Comparison of ENCODE assay signal across 1 cellular context in genomic region chr1:18641005-18641941, GRCh38.
TF ChIP-seq lines count a peak whose summit lies in the region.

No MANE protein-coding gene starts in this region.

TF ChIP-seq in HEK293, 187 proteins besides CTCF, POLR2A, EP300 and RAD21 (continued from another document):
- TF ChIP-seq, protein P1, sequence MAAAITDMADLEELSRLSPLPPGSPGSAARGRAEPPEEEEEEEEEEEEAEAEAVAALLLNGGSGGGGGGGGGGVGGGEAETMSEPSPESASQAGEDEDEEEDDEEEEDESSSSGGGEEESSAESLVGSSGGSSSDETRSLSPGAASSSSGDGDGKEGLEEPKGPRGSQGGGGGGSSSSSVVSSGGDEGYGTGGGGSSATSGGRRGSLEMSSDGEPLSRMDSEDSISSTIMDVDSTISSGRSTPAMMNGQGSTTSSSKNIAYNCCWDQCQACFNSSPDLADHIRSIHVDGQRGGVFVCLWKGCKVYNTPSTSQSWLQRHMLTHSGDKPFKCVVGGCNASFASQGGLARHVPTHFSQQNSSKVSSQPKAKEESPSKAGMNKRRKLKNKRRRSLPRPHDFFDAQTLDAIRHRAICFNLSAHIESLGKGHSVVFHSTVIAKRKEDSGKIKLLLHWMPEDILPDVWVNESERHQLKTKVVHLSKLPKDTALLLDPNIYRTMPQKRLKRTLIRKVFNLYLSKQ (tag by site-specific recombination; IDR thresholded peaks at IDR 0.05; ENCODE audit: borderline replicate concordance) = no peak
- TF ChIP-seq ZNF768 (tag by site-specific recombination; IDR thresholded peaks at IDR 0.05) = no peak
- no peak for TF ChIP-seq ZNF521 (tag by site-specific recombination; IDR thresholded peaks at IDR 0.05)
- TF ChIP-seq, protein P2, sequence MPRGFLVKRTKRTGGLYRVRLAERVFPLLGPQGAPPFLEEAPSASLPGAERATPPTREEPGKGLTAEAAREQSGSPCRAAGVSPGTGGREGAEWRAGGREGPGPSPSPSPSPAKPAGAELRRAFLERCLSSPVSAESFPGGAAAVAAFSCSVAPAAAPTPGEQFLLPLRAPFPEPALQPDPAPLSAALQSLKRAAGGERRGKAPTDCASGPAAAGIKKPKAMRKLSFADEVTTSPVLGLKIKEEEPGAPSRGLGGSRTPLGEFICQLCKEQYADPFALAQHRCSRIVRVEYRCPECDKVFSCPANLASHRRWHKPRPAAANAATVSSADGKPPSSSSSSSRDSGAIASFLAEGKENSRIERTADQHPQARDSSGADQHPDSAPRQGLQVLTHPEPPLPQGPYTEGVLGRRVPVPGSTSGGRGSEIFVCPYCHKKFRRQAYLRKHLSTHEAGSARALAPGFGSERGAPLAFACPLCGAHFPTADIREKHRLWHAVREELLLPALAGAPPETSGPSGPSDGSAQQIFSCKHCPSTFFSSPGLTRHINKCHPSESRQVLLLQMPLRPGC (tag by site-specific recombination; IDR thresholded peaks at IDR 0.05) = no peak
- peak; percentile 65; the same call in 1 of the 2 replicates for TF ChIP-seq SP7 (tag by site-specific recombination; IDR thresholded peaks at IDR 0.05)
- no peak for TF ChIP-seq ZNF266 (tag by site-specific recombination; IDR thresholded peaks at IDR 0.05; ENCODE audit: low read depth)
- no peak for TF ChIP-seq BCL11A (tag by site-specific recombination; IDR thresholded peaks at IDR 0.05; ENCODE audit: low read depth)
- TF ChIP-seq PATZ1 (tag by site-specific recombination; IDR thresholded peaks at IDR 0.05) = peak; percentile 63; the same call in 1 of the 2 replicates
- TF ChIP-seq ZFHX2 (tag by site-specific recombination; conservative IDR thresholded peaks at IDR 0.05) = peak; percentile 70
- no peak for TF ChIP-seq ZFP69B (tag by site-specific recombination; IDR thresholded peaks at IDR 0.05)
- TF ChIP-seq HOXD13 (CRISPR knock-in tag; IDR thresholded peaks at IDR 0.05; ENCODE audit: borderline replicate concordance) = no peak
- TF ChIP-seq ZNF677 (tag by site-specific recombination; IDR thresholded peaks at IDR 0.05) = no peak
- TF ChIP-seq ZBTB20 (tag by site-specific recombination; IDR thresholded peaks at IDR 0.05) = peak; percentile 67
- TF ChIP-seq ZNF664 (tag by site-specific recombination; IDR thresholded peaks at IDR 0.05) = no peak
- TF ChIP-seq, protein P3, sequence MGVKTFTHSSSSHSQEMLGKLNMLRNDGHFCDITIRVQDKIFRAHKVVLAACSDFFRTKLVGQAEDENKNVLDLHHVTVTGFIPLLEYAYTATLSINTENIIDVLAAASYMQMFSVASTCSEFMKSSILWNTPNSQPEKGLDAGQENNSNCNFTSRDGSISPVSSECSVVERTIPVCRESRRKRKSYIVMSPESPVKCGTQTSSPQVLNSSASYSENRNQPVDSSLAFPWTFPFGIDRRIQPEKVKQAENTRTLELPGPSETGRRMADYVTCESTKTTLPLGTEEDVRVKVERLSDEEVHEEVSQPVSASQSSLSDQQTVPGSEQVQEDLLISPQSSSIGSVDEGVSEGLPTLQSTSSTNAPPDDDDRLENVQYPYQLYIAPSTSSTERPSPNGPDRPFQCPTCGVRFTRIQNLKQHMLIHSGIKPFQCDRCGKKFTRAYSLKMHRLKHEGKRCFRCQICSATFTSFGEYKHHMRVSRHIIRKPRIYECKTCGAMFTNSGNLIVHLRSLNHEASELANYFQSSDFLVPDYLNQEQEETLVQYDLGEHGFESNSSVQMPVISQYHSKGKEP (tag by site-specific recombination; IDR thresholded peaks at IDR 0.05) = no peak
- TF ChIP-seq, protein P4, sequence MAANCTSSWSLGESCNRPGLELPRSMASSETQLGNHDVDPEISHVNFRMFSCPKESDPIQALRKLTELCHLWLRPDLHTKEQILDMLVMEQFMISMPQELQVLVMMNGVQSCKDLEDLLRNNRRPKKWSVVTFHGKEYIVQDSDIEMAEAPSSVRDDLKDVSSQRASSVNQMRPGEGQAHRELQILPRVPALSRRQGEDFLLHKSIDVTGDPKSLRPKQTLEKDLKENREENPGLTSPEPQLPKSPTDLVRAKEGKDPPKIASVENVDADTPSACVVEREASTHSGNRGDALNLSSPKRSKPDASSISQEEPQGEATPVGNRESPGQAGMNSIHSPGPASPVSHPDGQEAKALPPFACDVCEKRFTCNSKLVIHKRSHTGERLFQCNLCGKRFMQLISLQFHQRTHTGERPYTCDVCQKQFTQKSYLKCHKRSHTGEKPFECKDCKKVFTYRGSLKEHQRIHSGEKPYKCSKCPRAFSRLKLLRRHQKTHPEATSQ (tag by site-specific recombination; IDR thresholded peaks at IDR 0.05) = no peak
- no peak for TF ChIP-seq GLI2 (tag by site-specific recombination; IDR thresholded peaks at IDR 0.05; ENCODE audit: borderline replicate concordance, low read depth)
- no peak for TF ChIP-seq BCL11B (tag by site-specific recombination; IDR thresholded peaks at IDR 0.05; ENCODE audit: low read depth)
- TF ChIP-seq ZNF843 (tag by site-specific recombination; IDR thresholded peaks at IDR 0.05) = no peak
- TF ChIP-seq, protein P5, sequence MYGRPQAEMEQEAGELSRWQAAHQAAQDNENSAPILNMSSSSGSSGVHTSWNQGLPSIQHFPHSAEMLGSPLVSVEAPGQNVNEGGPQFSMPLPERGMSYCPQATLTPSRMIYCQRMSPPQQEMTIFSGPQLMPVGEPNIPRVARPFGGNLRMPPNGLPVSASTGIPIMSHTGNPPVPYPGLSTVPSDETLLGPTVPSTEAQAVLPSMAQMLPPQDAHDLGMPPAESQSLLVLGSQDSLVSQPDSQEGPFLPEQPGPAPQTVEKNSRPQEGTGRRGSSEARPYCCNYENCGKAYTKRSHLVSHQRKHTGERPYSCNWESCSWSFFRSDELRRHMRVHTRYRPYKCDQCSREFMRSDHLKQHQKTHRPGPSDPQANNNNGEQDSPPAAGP (tag by site-specific recombination; IDR thresholded peaks at IDR 0.05) = peak; percentile 78; the same call in 1 of the 2 replicates
